ENCODE assay signal across 8 cellular contexts in genomic region chr7:111098011-111098925, GRCh38.
DNase-seq lines count a peak whose midpoint lies in the region; ATAC-seq and TF ChIP-seq lines count a peak whose summit lies in the region.

No MANE protein-coding gene starts in this region.

- H3K36me3 Mint-ChIP-seq in effector memory CD8-positive, alpha-beta T cell (ENCODE audit: insufficient read depth), result no peaks in the 10 kb centered on the region
- H3K36me3 Mint-ChIP-seq in nephron progenitor cell (ENCODE audit: low read depth), result no peaks in the 10 kb centered on the region

- H3K27ac Mint-ChIP-seq in effector memory CD8-positive, alpha-beta T cell, result peak overlapping the region in 1 of 2 donors; percentile 52
- no peak overlapping the region for H3K27ac Mint-ChIP-seq in nephron progenitor cell

- H3K27me3 Mint-ChIP-seq in effector memory CD8-positive, alpha-beta T cell, result no peaks in the 10 kb centered on the region
- H3K27me3 Mint-ChIP-seq in nephron progenitor cell (ENCODE audit: low read depth, poor library complexity), result no peaks in the 10 kb centered on the region

- H3K9me3 Mint-ChIP-seq in effector memory CD8-positive, alpha-beta T cell, result no peaks in the 10 kb centered on the region
- H3K9me3 Mint-ChIP-seq in nephron progenitor cell, result no peaks in the 10 kb centered on the region

- TF ChIP-seq CTCF in nephron progenitor cell (IDR thresholded peaks at IDR 0.05), result peak; percentile 70

- ATAC-seq in activated CD4-positive, CD25-positive, alpha-beta regulatory T cell treated with anti-CD3 and anti-CD28 coated beads, Interleukin-2, amount 50 U/mL, for 24 hours, result peak; percentile 75 to 79
- peak; percentile 69 for ATAC-seq in effector memory CD8-positive, alpha-beta T cell (replicated peaks)

- no peak overlapping the region for H3K4me3 Mint-ChIP-seq in effector memory CD8-positive, alpha-beta T cell
- no peak overlapping the region for H3K4me3 Mint-ChIP-seq in nephron progenitor cell

- H3K4me1 Mint-ChIP-seq in effector memory CD8-positive, alpha-beta T cell (ENCODE audit: low read depth in 2 of 2), result no peaks in the 10 kb centered on the region
- peaks cover 28% of the 10 kb centered on the region for H3K4me1 Mint-ChIP-seq in nephron progenitor cell

- DNase-seq in NCI-H510A treated with DMSO at 0.1 percent for 48 hours (lab: John Stamatoyannopoulos, UW) (peak; percentile 60), NCI-H510A (lab: John Stamatoyannopoulos, UW) (no peak), HCEC 1CT (peak; percentile 47), NCI-H1092 (lab: John Stamatoyannopoulos, UW) (peak; percentile 10), nephron progenitor cell (peak; percentile 26), 8988T (no peak)
- peak in 2 of 3 experiments; percentile 10 to 29 for DNase-seq in effector memory CD8-positive, alpha-beta T cell

Comparison
In these comparisons a context has a peak if more than half of its experiments do, and no peak if none do; other contexts are left out.
1. DNase-seq: peak in NCI-H510A treated with DMSO at 0.1 percent for 48 hours (single experiment), HCEC 1CT (single experiment), NCI-H1092 (single experiment), effector memory CD8-positive, alpha-beta T cell (2 of 3) and nephron progenitor cell (single experiment); none in NCI-H510A (single experiment) and 8988T (single experiment).